Comparison of ENCODE assay signal across 23 cellular contexts in the genomic region with DNA sequence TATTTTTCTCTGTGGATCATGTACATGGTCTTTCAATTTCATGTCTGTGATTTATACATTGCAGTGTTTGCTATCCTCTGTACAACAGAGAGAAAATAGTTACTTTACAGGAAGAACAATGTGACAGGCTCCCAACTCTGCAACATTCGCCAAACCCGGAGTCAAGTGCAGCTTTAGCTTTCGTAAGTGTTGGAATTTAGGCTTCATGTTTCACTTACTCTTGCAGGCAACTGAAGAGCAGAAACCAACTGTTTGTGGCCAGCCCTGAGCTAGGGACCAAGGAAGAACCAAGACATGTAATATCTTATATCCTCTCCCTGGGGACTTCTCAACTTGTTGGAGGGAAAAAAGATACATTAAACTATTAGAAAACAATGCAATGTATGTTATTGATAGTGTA.
DNase-seq lines count a peak whose midpoint lies in the region; ATAC-seq and TF ChIP-seq lines count a peak whose summit lies in the region.
"Had no signal": no experiment of that assay in that cellular context is flagged by ENCODE, and none has a peak within 500 bp of the region (broad histone marks: within the 10 kb centered on the region; RNA-seq: fewer than 3 reads in every experiment).

No MANE protein-coding gene starts in this region.

- H3K4me1 ChIP-seq in SJCRH30 (peaks cover 36% of the 10 kb centered on the region), mucosa of descending colon (ENCODE audit: low read depth) (no peaks in the 10 kb centered on the region)

- H3K9me3 Mint-ChIP-seq in osteocyte (ENCODE audit: unreplicated experiment) = no peaks in the 10 kb centered on the region
- no peaks in the 10 kb centered on the region for H3K9me3 Mint-ChIP-seq in activated CD4-positive, alpha-beta memory T cell treated with anti-CD3 and anti-CD28 coated beads, Interleukin-2, amount 10 ng/mL, durations not matched to agents 7 days and 5 days
- H3K9me3 Mint-ChIP-seq: activated T-helper 17 cell treated with anti-CD3 and anti-CD28 coated beads, Interleukin-2, amount 50 U/mL, for 72 hours; CD4-positive, alpha-beta memory T cell; natural killer cell; stimulated activated effector memory CD8-positive, alpha-beta T cell treated with anti-CD3 and anti-CD28 coated beads, Interleukin-12 subunit alpha, Interleukin-12 subunit beta, amount 100 ng/mL, for 72 hours had no signal

- ATAC-seq in left cardiac atrium (peak; percentile 25 to 69), GM18873 (IDR thresholded peaks at IDR 0.05; ENCODE audit: low FRiP score, unreplicated experiment) (no peak), mucosa of descending colon (no peak)
- ATAC-seq: activated T-helper 17 cell treated with anti-CD3 and anti-CD28 coated beads, Interleukin-2, amount 50 U/mL, for 72 hours; natural killer cell; stimulated activated effector memory CD8-positive, alpha-beta T cell treated with anti-CD3 and anti-CD28 coated beads, Interleukin-12 subunit alpha, Interleukin-12 subunit beta, amount 100 ng/mL, for 72 hours had no signal

- peak overlapping the region; percentile 40 for H3K27ac ChIP-seq in SJCRH30
- H3K27ac ChIP-seq: adrenal gland, GM23248, tibial artery had no signal

- no peaks in the 10 kb centered on the region for H3K36me3 ChIP-seq in SJCRH30
- H3K36me3 ChIP-seq in mucosa of descending colon (ENCODE audit: low read depth) = no peaks in the 10 kb centered on the region
- H3K36me3 ChIP-seq: adrenal gland, MG63, tibial artery had no signal

- TF ChIP-seq CTCF in osteocyte (IDR thresholded peaks at IDR 0.05) = no peak
- no peak for TF ChIP-seq CTCF in mucosa of descending colon (IDR thresholded peaks at IDR 0.05)

- H3K36me3 Mint-ChIP-seq in osteocyte (ENCODE audit: unreplicated experiment) = no peaks in the 10 kb centered on the region
- H3K36me3 Mint-ChIP-seq in activated CD4-positive, alpha-beta memory T cell treated with anti-CD3 and anti-CD28 coated beads, Interleukin-2, amount 10 ng/mL, durations not matched to agents 7 days and 5 days (ENCODE audit: low read depth) = no peaks in the 10 kb centered on the region
- H3K36me3 Mint-ChIP-seq: CD4-positive, alpha-beta memory T cell; natural killer cell; stimulated activated effector memory CD8-positive, alpha-beta T cell treated with anti-CD3 and anti-CD28 coated beads, Interleukin-12 subunit alpha, Interleukin-12 subunit beta, amount 100 ng/mL, for 72 hours had no signal

- intact Hi-C loops in left cardiac atrium (cut with DNase I) = no loop called here
- intact Hi-C loops in mucosa of descending colon (cut with DNase I, micrococcal nuclease) = no loop called here

- DNase-seq in AG20443 (ENCODE audit: low spot score) (peak; percentile 48), SJCRH30 (peak; percentile 66 to 82), left cardiac atrium (no peak), osteocyte (ENCODE audit: extremely low spot score, unreplicated experiment) (no peak), mucosa of descending colon (no peak), ureter (ENCODE audit: low spot score) (no peak)
- DNase-seq in activated CD4-positive, alpha-beta memory T cell treated with anti-CD3 and anti-CD28 coated beads, Interleukin-2, amount 10 ng/mL, durations not matched to agents 7 days and 5 days = no peak
- DNase-seq: activated CD4-positive, CD25-positive, alpha-beta regulatory T cell; adrenal gland; CD4-positive, alpha-beta memory T cell; cerebellar nuclear complex; GM23248; MG63; natural killer cell; NCI-H1694; NCI-H510A treated with DMSO at 0.1 percent for 48 hours; stimulated activated CD4-positive, alpha-beta T cell treated with anti-CD3 and anti-CD28 coated beads, Interleukin-12 subunit alpha, Interleukin-12 subunit beta, amount 100 ng/mL, for 4 hours; T-helper 2 cell had no signal

- H3K27me3 Mint-ChIP-seq in osteocyte (ENCODE audit: unreplicated experiment) = peaks cover 5% of the 10 kb centered on the region
- H3K27me3 Mint-ChIP-seq in activated CD4-positive, alpha-beta memory T cell treated with anti-CD3 and anti-CD28 coated beads, Interleukin-2, amount 10 ng/mL, durations not matched to agents 7 days and 5 days = peaks cover 40% of the 10 kb centered on the region

- H3K27me3 ChIP-seq in SJCRH30 = no peaks in the 10 kb centered on the region
- H3K27me3 ChIP-seq: adrenal gland, tibial artery had no signal

- peak overlapping the region; percentile 31 for H3K4me3 Mint-ChIP-seq in osteocyte (ENCODE audit: unreplicated experiment)
- no peak overlapping the region for H3K4me3 Mint-ChIP-seq in activated CD4-positive, alpha-beta memory T cell treated with anti-CD3 and anti-CD28 coated beads, Interleukin-2, amount 10 ng/mL, durations not matched to agents 7 days and 5 days
- H3K4me3 Mint-ChIP-seq: activated T-helper 17 cell treated with anti-CD3 and anti-CD28 coated beads, Interleukin-2, amount 50 U/mL, for 72 hours; CD4-positive, alpha-beta memory T cell; natural killer cell; stimulated activated effector memory CD8-positive, alpha-beta T cell treated with anti-CD3 and anti-CD28 coated beads, Interleukin-12 subunit alpha, Interleukin-12 subunit beta, amount 100 ng/mL, for 72 hours had no signal

- POLR2A ChIA-PET in activated CD4-positive, alpha-beta memory T cell treated with anti-CD3 and anti-CD28 coated beads, Interleukin-2, amount 10 ng/mL, durations not matched to agents 7 days and 5 days (lab: Charles Lee) = no interaction called here

- no peaks in the 10 kb centered on the region for H3K9me3 ChIP-seq in SJCRH30 (replicated peaks)
- no peaks in the 10 kb centered on the region for H3K9me3 ChIP-seq in mucosa of descending colon
- H3K9me3 ChIP-seq: adrenal gland, MG63, tibial artery had no signal

- peaks cover 25% of the 10 kb centered on the region for H3K4me1 Mint-ChIP-seq in osteocyte (ENCODE audit: unreplicated experiment)
- H3K4me1 Mint-ChIP-seq in activated CD4-positive, alpha-beta memory T cell treated with anti-CD3 and anti-CD28 coated beads, Interleukin-2, amount 10 ng/mL, durations not matched to agents 7 days and 5 days = peaks cover 11% of the 10 kb centered on the region

- CTCF ChIA-PET in activated CD4-positive, alpha-beta memory T cell treated with anti-CD3 and anti-CD28 coated beads, Interleukin-2, amount 10 ng/mL, durations not matched to agents 7 days and 5 days (lab: Charles Lee) = interaction anchor here (0.9 to 1.0 kb wide), 2 partner anchors 397 to 710 kb away, joined by 3 to 4 read pairs; no protein-coding TSS in a partner anchor

- H3K4me3 ChIP-seq in SJCRH30 (peak overlapping the region; percentile 34), mucosa of descending colon (no peak overlapping the region)
- H3K4me3 ChIP-seq: adrenal gland, GM23248, MG63, tibial artery had no signal

- peak overlapping the region; percentile 50 for H3K27ac Mint-ChIP-seq in osteocyte (ENCODE audit: unreplicated experiment)
- H3K27ac Mint-ChIP-seq in activated CD4-positive, alpha-beta memory T cell treated with anti-CD3 and anti-CD28 coated beads, Interleukin-2, amount 10 ng/mL, durations not matched to agents 7 days and 5 days = no peak overlapping the region
- H3K27ac Mint-ChIP-seq: activated T-helper 17 cell treated with anti-CD3 and anti-CD28 coated beads, Interleukin-2, amount 50 U/mL, for 72 hours; CD4-positive, alpha-beta memory T cell; natural killer cell; progenitor cell of endocrine pancreas; stimulated activated effector memory CD8-positive, alpha-beta T cell treated with anti-CD3 and anti-CD28 coated beads, Interleukin-12 subunit alpha, Interleukin-12 subunit beta, amount 100 ng/mL, for 72 hours had no signal

Comparison
In these comparisons a context has a peak if more than half of its experiments do, and no peak if none do; other contexts are left out.
1. DNase-seq: peak in AG20443 (single experiment) and SJCRH30 (2 of 2); none in left cardiac atrium (single experiment), osteocyte (single experiment), activated CD4-positive, alpha-beta memory T cell treated with anti-CD3 and anti-CD28 coated beads, Interleukin-2, amount 10 ng/mL, durations not matched to agents 7 days and 5 days (single experiment), mucosa of descending colon (0 of 3) and ureter (single experiment).
2. ATAC-seq: peak in left cardiac atrium (2 of 2); none in GM18873 (single experiment) and mucosa of descending colon (single experiment).